In genomic region chr17:40579471-40579870, GRCh38 we compare ENCODE assay signal across 1 cellular context.
TF ChIP-seq lines count a peak whose summit lies in the region.

No MANE protein-coding gene starts in this region.

TF ChIP-seq in H1, 55 proteins besides CTCF, POLR2A, EP300 and RAD21:
- TF ChIP-seq ATF2 (IDR thresholded peaks at IDR 0.05; ENCODE audit: low read length) = no peak
- TF ChIP-seq CREB1 (IDR thresholded peaks at IDR 0.05) = no peak
- no peak for TF ChIP-seq CHD2 (IDR thresholded peaks at IDR 0.05; ENCODE audit: low read length)
- no peak for TF ChIP-seq PHF8 (conservative IDR thresholded peaks at IDR 0.05; ENCODE audit: low read depth, low read length)
- no peak for TF ChIP-seq RFX5 (IDR thresholded peaks at IDR 0.05; ENCODE audit: borderline replicate concordance, low read depth, low read length)
- no peak for TF ChIP-seq KDM1A (IDR thresholded peaks at IDR 0.05; ENCODE audit: borderline replicate concordance, low read length)
- no peak for TF ChIP-seq CBX8 (IDR thresholded peaks at IDR 0.05; ENCODE audit: borderline replicate concordance, low read depth, low read length)
- no peak for TF ChIP-seq SIN3A (conservative IDR thresholded peaks at IDR 0.05 in 1 of 2, IDR thresholded peaks at IDR 0.05 in 1 of 2; ENCODE audit: low read depth in 1 of 2, low read length in 2 of 2)
- TF ChIP-seq JUND (IDR thresholded peaks at IDR 0.05; ENCODE audit: low read length) = no peak
- TF ChIP-seq EGR1 (IDR thresholded peaks at IDR 0.05; ENCODE audit: borderline replicate concordance, low read depth, low read length) = no peak
- no peak for TF ChIP-seq SP2 (IDR thresholded peaks at IDR 0.05; ENCODE audit: low read length)
- no peak for TF ChIP-seq SAP30 (IDR thresholded peaks at IDR 0.05; ENCODE audit: insufficient read depth, insufficient replicate concordance, low read length)
- no peak for TF ChIP-seq BRCA1 (IDR thresholded peaks at IDR 0.05; ENCODE audit: low read depth, low read length)
- TF ChIP-seq KDM4A (IDR thresholded peaks at IDR 0.05; ENCODE audit: low read depth, low read length, severe bottlenecking) = no peak
- no peak for TF ChIP-seq MAFK (IDR thresholded peaks at IDR 0.05; ENCODE audit: low read depth, low read length)
- TF ChIP-seq RBBP5 (IDR thresholded peaks at IDR 0.05; ENCODE audit: borderline replicate concordance, low read depth, low read length) = no peak
- TF ChIP-seq EZH2 (IDR thresholded peaks at IDR 0.05; ENCODE audit: low read depth, low read length, severe bottlenecking) = no peak
